Comparison of ENCODE assay signal across 1 cellular context in genomic region chr7:131231381-131232220, GRCh38.
TF ChIP-seq lines count a peak whose summit lies in the region.

No MANE protein-coding gene starts in this region.

TF ChIP-seq in GM12878, 131 proteins besides CTCF, POLR2A, EP300 and RAD21 (continued from another document):
- no peak for TF ChIP-seq E2F4 (IDR thresholded peaks at IDR 0.05; ENCODE audit: low read depth, low read length)
- no peak; the same call in 1 of the 2 replicates for TF ChIP-seq HCFC1 (IDR thresholded peaks at IDR 0.05; ENCODE audit: low read length)
- TF ChIP-seq, protein P1, sequence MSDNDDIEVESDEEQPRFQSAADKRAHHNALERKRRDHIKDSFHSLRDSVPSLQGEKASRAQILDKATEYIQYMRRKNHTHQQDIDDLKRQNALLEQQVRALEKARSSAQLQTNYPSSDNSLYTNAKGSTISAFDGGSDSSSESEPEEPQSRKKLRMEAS (IDR thresholded peaks at IDR 0.05; ENCODE audit: low read depth, low read length), result no peak
- no peak for TF ChIP-seq FOS (IDR thresholded peaks at IDR 0.05; ENCODE audit: borderline replicate concordance, extremely low read depth, insufficient read length)
- no peak for TF ChIP-seq PAX8 (IDR thresholded peaks at IDR 0.05)
- TF ChIP-seq PAX5 (IDR thresholded peaks at IDR 0.05; ENCODE audit: borderline replicate concordance, low read depth, low read length), result 0 out of 2 replicates have a peak, but pooled peaks have one; percentile 66
- TF ChIP-seq ZNF24 (IDR thresholded peaks at IDR 0.05), result no peak
- no peak; the same call in 1 of the 2 replicates for TF ChIP-seq ASH2L (IDR thresholded peaks at IDR 0.05; ENCODE audit: borderline replicate concordance, low read depth)
- TF ChIP-seq ZNF274 (IDR thresholded peaks at IDR 0.05; ENCODE audit: insufficient read depth, insufficient read length), result no peak
